ENCODE assay signal across 9 cellular contexts in the genomic region with DNA sequence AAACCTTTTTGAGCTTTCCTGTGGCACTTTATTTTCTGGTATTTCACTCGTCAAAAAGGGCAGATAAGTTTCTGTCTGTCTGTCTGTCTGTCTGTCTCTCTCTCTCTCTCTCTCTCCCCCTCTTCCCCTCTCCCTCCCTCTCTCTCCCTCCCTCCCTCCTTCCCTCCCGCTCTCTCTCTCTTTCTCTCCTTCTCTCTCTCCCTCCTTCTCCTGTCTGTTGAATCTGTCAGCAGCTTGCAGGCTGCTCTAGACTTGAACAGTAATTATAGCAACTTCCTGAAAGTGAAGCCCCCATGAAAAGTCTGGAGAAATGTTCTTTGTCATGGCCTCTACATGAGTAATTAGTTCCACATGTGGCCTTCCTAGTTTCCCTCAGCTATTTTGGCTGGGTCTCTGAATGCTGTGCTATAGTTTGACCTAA.
DNase-seq lines count a peak whose midpoint lies in the region; ATAC-seq, FAIRE-seq and TF ChIP-seq lines count a peak whose summit lies in the region.
"Had no signal": no experiment of that assay in that cellular context is flagged by ENCODE, and none has a peak within 500 bp of the region (broad histone marks: within the 10 kb centered on the region; RNA-seq: fewer than 3 reads in every experiment).

No MANE protein-coding gene starts in this region.

- H3K9me1 ChIP-seq in endothelial cell of umbilical vein (replicated peaks; ENCODE audit: control insufficient read depth, extremely low read depth, insufficient read depth, low read length): no peaks in the 10 kb centered on the region

- H3K79me2 ChIP-seq in endothelial cell of umbilical vein (ENCODE audit: control insufficient read depth, insufficient read depth, low read length): peaks cover 7% of the 10 kb centered on the region

- H3K36me3 ChIP-seq in endothelial cell of umbilical vein (ENCODE audit: control insufficient read depth in 2 of 2, extremely low read depth in 1 of 2, insufficient read depth in 2 of 2, low read length in 2 of 2) (no peaks in the 10 kb centered on the region), muscle layer of duodenum (ENCODE audit: control insufficient read depth in 1 of 2, insufficient read depth in 2 of 2, low read length in 2 of 2) (peaks cover 0 to 15% of the 10 kb centered on the region in 2 donors), uterus (no peaks in the 10 kb centered on the region)
- H3K36me3 ChIP-seq: BLaER1 treated with 17β-estradiol and CSF1 and Interleukin-3, amounts not matched to agents 10 nM and 100 nM had no signal

- no peak for DNase-seq in activated CD8-positive, alpha-beta T cell treated with anti-CD3 and anti-CD28 coated beads for 36 hours
- no peak for DNase-seq in activated CD8-positive, alpha-beta T cell treated with anti-CD3 and anti-CD28 coated beads, Interleukin-2, amount 10 ng/mL, durations not matched to agents 7 days and 5 days
- DNase-seq in endothelial cell of umbilical vein (ENCODE audit: low read depth, low spot score): peak; percentile 57
- peak in 1 of 2 donors; percentile 28 for DNase-seq in uterus
- DNase-seq in DMS153 treated with DMSO at 0.1 percent for 48 hours (lab: John Stamatoyannopoulos, UW; ENCODE audit: unreplicated experiment): no peak

- no peak for ATAC-seq in activated CD8-positive, alpha-beta T cell treated with anti-CD3 and anti-CD28 coated beads for 36 hours
- no peak for ATAC-seq in activated CD8-positive, alpha-beta T cell treated with anti-CD3 and anti-CD28 coated beads, Interleukin-2, amount 10 ng/mL, durations not matched to agents 7 days and 5 days
- ATAC-seq in HG03139 (IDR thresholded peaks at IDR 0.05; ENCODE audit: unreplicated experiment) (no peak), HG02678 (IDR thresholded peaks at IDR 0.05; ENCODE audit: unreplicated experiment) (no peak)

- dilution Hi-C loops in endothelial cell of umbilical vein (cut with MboI; ENCODE audit: extremely low pct_ligation_motif_present, low sequenced_read_pairs): no loop called here

- intact Hi-C loops in activated CD8-positive, alpha-beta T cell treated with anti-CD3 and anti-CD28 coated beads for 36 hours (cut with micrococcal nuclease): no loop called here
- intact Hi-C loops in endothelial cell of umbilical vein (cut with micrococcal nuclease): loop anchor here (2.0 to 10.0 kb wide), 3 partner anchors 104 to 760 kb away; no protein-coding TSS in a partner anchor
- intact Hi-C loops in uterus (cut with DNase I; ENCODE audit: low total_unique reads): no loop called here

- H3K27ac ChIP-seq in endothelial cell of umbilical vein (ENCODE audit: insufficient read depth, low read depth, low read length) (peak overlapping the region; percentile 87), muscle layer of duodenum (ENCODE audit: low read length) (peak overlapping the region; percentile 95), uterus (peak overlapping the region; percentile 91 to 98)

- peaks cover 16% of the 10 kb centered on the region for H3K4me1 Mint-ChIP-seq in activated CD8-positive, alpha-beta T cell treated with anti-CD3 and anti-CD28 coated beads for 36 hours (ENCODE audit: low read depth)
- no peaks in the 10 kb centered on the region for H3K4me1 Mint-ChIP-seq in activated CD8-positive, alpha-beta T cell treated with anti-CD3 and anti-CD28 coated beads, Interleukin-2, amount 10 ng/mL, durations not matched to agents 7 days and 5 days (ENCODE audit: low read depth)

- POLR2A ChIA-PET in activated CD8-positive, alpha-beta T cell treated with anti-CD3 and anti-CD28 coated beads for 36 hours (lab: Charles Lee): no interaction called here
- POLR2A ChIA-PET in activated CD8-positive, alpha-beta T cell treated with anti-CD3 and anti-CD28 coated beads, Interleukin-2, amount 10 ng/mL, durations not matched to agents 7 days and 5 days (lab: Charles Lee): interaction anchor here (0.6 kb wide), 1 partner anchor 36 kb away, joined by 5 read pairs; no protein-coding TSS in a partner anchor
- POLR2A ChIA-PET in endothelial cell of umbilical vein (lab: Charles Lee): no interaction called here

- no peak for FAIRE-seq in endothelial cell of umbilical vein (lab: Jason Lieb, UNC)

- H3K9me3 ChIP-seq in endothelial cell of umbilical vein (replicated peaks; ENCODE audit: control insufficient read depth, insufficient read depth, low read length) (no peaks in the 10 kb centered on the region), muscle layer of duodenum (ENCODE audit: control insufficient read depth in 1 of 2, low read length in 2 of 2) (no peaks in the 10 kb centered on the region), uterus (no peaks in the 10 kb centered on the region)
- H3K9me3 ChIP-seq: BLaER1 treated with 17β-estradiol and CSF1 and Interleukin-3, amounts not matched to agents 10 nM and 100 nM had no signal

- H3K27me3 ChIP-seq in endothelial cell of umbilical vein (ENCODE audit: control insufficient read depth in 2 of 2, insufficient read depth in 2 of 2, low read length in 2 of 2): no peaks in the 10 kb centered on the region
- H3K27me3 ChIP-seq in muscle layer of duodenum (ENCODE audit: low read depth, low read length): no peaks in the 10 kb centered on the region
- no peaks in the 10 kb centered on the region for H3K27me3 ChIP-seq in uterus
- H3K27me3 ChIP-seq: BLaER1 treated with 17β-estradiol and CSF1 and Interleukin-3, amounts not matched to agents 10 nM and 100 nM had no signal

- no peak for TF ChIP-seq POLR2A in endothelial cell of umbilical vein (IDR thresholded peaks at IDR 0.05; ENCODE audit: low read depth, low read length)
- no peak for TF ChIP-seq POLR2A in uterus (IDR thresholded peaks at IDR 0.05)

- H3K27me3 Mint-ChIP-seq in activated CD8-positive, alpha-beta T cell treated with anti-CD3 and anti-CD28 coated beads for 36 hours: peaks cover 2% of the 10 kb centered on the region
- H3K27me3 Mint-ChIP-seq in activated CD8-positive, alpha-beta T cell treated with anti-CD3 and anti-CD28 coated beads, Interleukin-2, amount 10 ng/mL, durations not matched to agents 7 days and 5 days (ENCODE audit: low read depth): no peaks in the 10 kb centered on the region

- CTCF ChIA-PET in activated CD8-positive, alpha-beta T cell treated with anti-CD3 and anti-CD28 coated beads for 36 hours (lab: Charles Lee): interaction anchor here (0.6 to 1.2 kb wide), 3 partner anchors 9 to 260 kb away, joined by 3 to 4 read pairs (median 3); no protein-coding TSS in a partner anchor
- CTCF ChIA-PET in activated CD8-positive, alpha-beta T cell treated with anti-CD3 and anti-CD28 coated beads, Interleukin-2, amount 10 ng/mL, durations not matched to agents 7 days and 5 days (lab: Charles Lee): interaction anchor here (1.3 kb wide), 1 partner anchor 12 kb away, joined by 3 read pairs; no protein-coding TSS in a partner anchor
- CTCF ChIA-PET in endothelial cell of umbilical vein (lab: Charles Lee): interaction anchor here (1.0 to 2.9 kb wide), 5 partner anchors 9 to 255 kb away, joined by 4 to 11 read pairs (median 6); no protein-coding TSS in a partner anchor

- no peaks in the 10 kb centered on the region for H3K36me3 Mint-ChIP-seq in activated CD8-positive, alpha-beta T cell treated with anti-CD3 and anti-CD28 coated beads for 36 hours (ENCODE audit: low read depth)
- H3K36me3 Mint-ChIP-seq in activated CD8-positive, alpha-beta T cell treated with anti-CD3 and anti-CD28 coated beads, Interleukin-2, amount 10 ng/mL, durations not matched to agents 7 days and 5 days (ENCODE audit: low read depth): no peaks in the 10 kb centered on the region

- H3K4me1 ChIP-seq in endothelial cell of umbilical vein (ENCODE audit: control insufficient read depth, extremely low read depth, insufficient read depth, low read length) (peaks cover 56% of the 10 kb centered on the region), muscle layer of duodenum (ENCODE audit: control insufficient read depth in 1 of 2, insufficient read depth in 2 of 2, low read length in 2 of 2) (peaks cover 0 to 4% of the 10 kb centered on the region in 2 donors), uterus (no peaks in the 10 kb centered on the region)

- peak overlapping the region; percentile 99 for H3K4me2 ChIP-seq in endothelial cell of umbilical vein (ENCODE audit: insufficient read depth, low read length)

- no peaks in the 10 kb centered on the region for H4K20me1 ChIP-seq in endothelial cell of umbilical vein (replicated peaks; ENCODE audit: control insufficient read depth, extremely low read depth, insufficient read depth, low read length)
- H4K20me1 ChIP-seq: BLaER1 treated with 17β-estradiol and CSF1 and Interleukin-3, amounts not matched to agents 10 nM and 100 nM had no signal

- H3K27ac Mint-ChIP-seq in activated CD8-positive, alpha-beta T cell treated with anti-CD3 and anti-CD28 coated beads for 36 hours: peak overlapping the region; percentile 55
- no peak overlapping the region for H3K27ac Mint-ChIP-seq in activated CD8-positive, alpha-beta T cell treated with anti-CD3 and anti-CD28 coated beads, Interleukin-2, amount 10 ng/mL, durations not matched to agents 7 days and 5 days

- no peak overlapping the region for H3K4me3 Mint-ChIP-seq in activated CD8-positive, alpha-beta T cell treated with anti-CD3 and anti-CD28 coated beads for 36 hours
- H3K4me3 Mint-ChIP-seq in activated CD8-positive, alpha-beta T cell treated with anti-CD3 and anti-CD28 coated beads, Interleukin-2, amount 10 ng/mL, durations not matched to agents 7 days and 5 days: no peak overlapping the region

- H2AFZ ChIP-seq in endothelial cell of umbilical vein (ENCODE audit: low read depth, low read length): peak overlapping the region; percentile 77

- TF ChIP-seq CTCF in activated CD8-positive, alpha-beta T cell treated with anti-CD3 and anti-CD28 coated beads for 36 hours (IDR thresholded peaks at IDR 0.05): no peak
- TF ChIP-seq CTCF in endothelial cell of umbilical vein (IDR thresholded peaks at IDR 0.05; ENCODE audit: extremely low read depth in 1 of 2, insufficient read depth in 1 of 2, low read depth in 1 of 2, low read length in 2 of 2): no peak
- TF ChIP-seq CTCF in uterus (IDR thresholded peaks at IDR 0.05): no peak

- H3K9ac ChIP-seq in endothelial cell of umbilical vein (replicated peaks; ENCODE audit: extremely low read depth, insufficient read depth, low read length): peak overlapping the region; percentile 95
- H3K9ac ChIP-seq: BLaER1 treated with 17β-estradiol and CSF1 and Interleukin-3, amounts not matched to agents 10 nM and 100 nM had no signal

- no peaks in the 10 kb centered on the region for H3K9me3 Mint-ChIP-seq in activated CD8-positive, alpha-beta T cell treated with anti-CD3 and anti-CD28 coated beads for 36 hours
- no peaks in the 10 kb centered on the region for H3K9me3 Mint-ChIP-seq in activated CD8-positive, alpha-beta T cell treated with anti-CD3 and anti-CD28 coated beads, Interleukin-2, amount 10 ng/mL, durations not matched to agents 7 days and 5 days (ENCODE audit: insufficient read depth)

- BruUV-seq in endothelial cell of umbilical vein (replicated peaks; lab: Mats Ljungman, UMichigan): no TSS peak

- H3K4me3 ChIP-seq in endothelial cell of umbilical vein (replicated peaks in 1 of 3; ENCODE audit: insufficient read depth in 1 of 3, low read depth in 1 of 3, low read length in 3 of 3) (peak overlapping the region in 2 of 3 experiments; percentile 38 to 96), muscle layer of duodenum (ENCODE audit: low read depth in 1 of 2, low read length in 2 of 2) (peak overlapping the region; percentile 50 to 84), uterus (peak overlapping the region; percentile 58 to 85)
- H3K4me3 ChIP-seq: BLaER1 treated with 17β-estradiol and CSF1 and Interleukin-3, amounts not matched to agents 10 nM and 100 nM had no signal
